ENCODE assay signal across 28 cellular contexts in genomic region chr17:40084477-40084876, GRCh38.
"Had no signal": no experiment of that assay in that cellular context is flagged by ENCODE, and none has a peak within 500 bp of the region (broad histone marks: within the 10 kb centered on the region; RNA-seq: fewer than 3 reads in every experiment).

No MANE protein-coding gene starts in this region.

- DNase-seq: activated CD4-positive, alpha-beta T cell treated with anti-CD3 and anti-CD28 coated beads for 48 hours; activated CD4-positive, alpha-beta T cell treated with anti-CD3 and anti-CD28 coated beads, Interleukin-2, amount 50 U/mL, for 48 hours; activated CD8-positive, alpha-beta memory T cell treated with anti-CD3 and anti-CD28 coated beads, Interleukin-2, amount 10 ng/mL, durations not matched to agents 7 days and 5 days; activated gamma-delta T cell; activated naive CD4-positive, alpha-beta T cell treated with anti-CD3 and anti-CD28 coated beads for 36 hours; activated T-cell treated with anti-CD3 and anti-CD28 coated beads, Interleukin-2, amount 50 U/mL, for 48 hours; amygdala; brain microvascular endothelial cell; IMR-90; Kasumi-1; KBM-7; NCI-H1048; NCI-H1930; NCI-H345; NCI-H510A; NCI-H526 treated with DMSO at 0.1 percent for 48 hours; NCI-H82; OCI-M1; SHP77; SW 1271 had no signal

- H3K27me3 Mint-ChIP-seq: activated CD8-positive, alpha-beta memory T cell treated with anti-CD3 and anti-CD28 coated beads, Interleukin-2, amount 10 ng/mL, durations not matched to agents 7 days and 5 days; activated naive CD8-positive, alpha-beta T cell; activated T-helper 17 cell treated with anti-CD3 and anti-CD28 coated beads, Interleukin-2, amount 50 U/mL, for 72 hours had no signal

- H3K27ac ChIP-seq: brain microvascular endothelial cell, cardiac muscle cell, SJSA1 had no signal

- H3K4me3 ChIP-seq: cardiac muscle cell, SJSA1 had no signal

- H3K4me1 ChIP-seq: SJSA1 had no signal

- H3K4me3 Mint-ChIP-seq: activated CD8-positive, alpha-beta memory T cell treated with anti-CD3 and anti-CD28 coated beads, Interleukin-2, amount 10 ng/mL, durations not matched to agents 7 days and 5 days; activated naive CD4-positive, alpha-beta T cell treated with anti-CD3 and anti-CD28 coated beads for 36 hours; activated naive CD8-positive, alpha-beta T cell; activated T-helper 17 cell treated with anti-CD3 and anti-CD28 coated beads, Interleukin-2, amount 50 U/mL, for 72 hours; T-helper 1 cell treated with Interleukin-12 subunit alpha and Interleukin-12 subunit beta and Interleukin-4 antibody, amounts not matched to agents 30 μg/mL and 1 μg/mL, for 36 hours had no signal

- H3K27me3 ChIP-seq: brain microvascular endothelial cell, cardiac muscle cell, SJSA1 had no signal

- H3K9me3 ChIP-seq: SJSA1 had no signal

- ATAC-seq: activated CD4-positive, CD25-positive, alpha-beta regulatory T cell treated with anti-CD3 and anti-CD28 coated beads, Interleukin-2, amount 50 U/mL, for 24 hours; activated CD8-positive, alpha-beta memory T cell treated with anti-CD3 and anti-CD28 coated beads, Interleukin-2, amount 10 ng/mL, durations not matched to agents 7 days and 5 days; activated T-helper 17 cell treated with anti-CD3 and anti-CD28 coated beads, Interleukin-2, amount 50 U/mL, for 72 hours; Panc1; SK-N-SH treated with all-trans-retinoic acid at 6 μM for 48 hours had no signal

- H3K4me1 Mint-ChIP-seq: activated CD8-positive, alpha-beta memory T cell treated with anti-CD3 and anti-CD28 coated beads, Interleukin-2, amount 10 ng/mL, durations not matched to agents 7 days and 5 days; activated T-helper 17 cell treated with anti-CD3 and anti-CD28 coated beads, Interleukin-2, amount 50 U/mL, for 72 hours had no signal

- H3K27ac Mint-ChIP-seq: activated CD8-positive, alpha-beta memory T cell treated with anti-CD3 and anti-CD28 coated beads, Interleukin-2, amount 10 ng/mL, durations not matched to agents 7 days and 5 days; activated naive CD4-positive, alpha-beta T cell treated with anti-CD3 and anti-CD28 coated beads for 36 hours; activated naive CD8-positive, alpha-beta T cell; activated T-helper 17 cell treated with anti-CD3 and anti-CD28 coated beads, Interleukin-2, amount 50 U/mL, for 72 hours; T-helper 1 cell treated with Interleukin-12 subunit alpha and Interleukin-12 subunit beta and Interleukin-4 antibody, amounts not matched to agents 30 μg/mL and 1 μg/mL, for 36 hours had no signal

- H3K9me3 Mint-ChIP-seq: activated naive CD4-positive, alpha-beta T cell treated with anti-CD3 and anti-CD28 coated beads for 36 hours; activated T-helper 17 cell treated with anti-CD3 and anti-CD28 coated beads, Interleukin-2, amount 50 U/mL, for 72 hours; T-helper 1 cell treated with Interleukin-12 subunit alpha and Interleukin-12 subunit beta and Interleukin-4 antibody, amounts not matched to agents 30 μg/mL and 1 μg/mL, for 36 hours had no signal
